ENCODE assay signal across 1 cellular context in genomic region chr17:38571833-38572274, GRCh38.
TF ChIP-seq lines count a peak whose summit lies in the region.

No MANE protein-coding gene starts in this region.

TF ChIP-seq in WTC11, 78 proteins besides CTCF, POLR2A, EP300 and RAD21 (continued from another document):
- TF ChIP-seq OVOL2 (CRISPR knock-in tag; IDR thresholded peaks at IDR 0.05; ENCODE audit: borderline replicate concordance), result no peak
- TF ChIP-seq ZSCAN18 (CRISPR knock-in tag; IDR thresholded peaks at IDR 0.05), result no peak
- no peak for TF ChIP-seq GRHL2 (CRISPR knock-in tag; IDR thresholded peaks at IDR 0.05; ENCODE audit: insufficient replicate concordance, severe bottlenecking)
- TF ChIP-seq FOXP4 (CRISPR knock-in tag; IDR thresholded peaks at IDR 0.05), result no peak
- TF ChIP-seq ZNF121 (CRISPR knock-in tag; IDR thresholded peaks at IDR 0.05), result no peak
- no peak for TF ChIP-seq JUN (CRISPR knock-in tag; IDR thresholded peaks at IDR 0.05)
- TF ChIP-seq JAZF1 (CRISPR knock-in tag; IDR thresholded peaks at IDR 0.05), result no peak
- no peak for TF ChIP-seq ZNF317 (CRISPR knock-in tag; IDR thresholded peaks at IDR 0.05; ENCODE audit: borderline replicate concordance, low read depth)
